In genomic region chr6:25056130-25056529, GRCh38 we compare ENCODE assay signal across 8 cellular contexts.
A peak's percentile ranks its signal among the peaks of the same experiment; 100 is the strongest.
DNase-seq lines count a peak whose midpoint lies in the region; ATAC-seq and TF ChIP-seq lines count a peak whose summit lies in the region.

No MANE protein-coding gene starts in this region.

- peaks cover 41 to 66% of the 10 kb centered on the region in 2 donors for H3K4me1 Mint-ChIP-seq in stimulated activated naive B cell treated with anti-CD40 and anti-IgM and Interleukin-4, amounts not matched to agents 10 μg/mL and 1 μg/mL and 100 μg/mL, for 72 hours

- H3K4me3 ChIP-seq in coronary artery, result no peak overlapping the region

- no peaks in the 10 kb centered on the region for H3K27me3 Mint-ChIP-seq in stimulated activated naive B cell treated with anti-CD40 and anti-IgM and Interleukin-4, amounts not matched to agents 10 μg/mL and 1 μg/mL and 100 μg/mL, for 72 hours

- no peak for TF ChIP-seq CTCF in coronary artery (IDR thresholded peaks at IDR 0.05)

- H3K9me3 Mint-ChIP-seq in stimulated activated naive B cell treated with anti-CD40 and anti-IgM and Interleukin-4, amounts not matched to agents 10 μg/mL and 1 μg/mL and 100 μg/mL, for 72 hours, result peaks cover 0 to 4% of the 10 kb centered on the region in 2 donors

- peak; percentile 93 for DNase-seq in GDM1 (lab: John Stamatoyannopoulos, UW)
- peak; percentile 92 for DNase-seq in KBM-7
- peak; percentile 56 for DNase-seq in activated T-cell treated with anti-CD3 and anti-CD28 coated beads, Interleukin-2, amount 50 U/mL, for 1 hour
- DNase-seq in stimulated activated naive B cell treated with anti-CD40 and anti-IgM and Interleukin-4, amounts not matched to agents 10 μg/mL and 1 μg/mL and 100 μg/mL, for 72 hours, result peak; percentile 68
- no peak for DNase-seq in coronary artery (ENCODE audit: low spot score)
- DNase-seq in H4 (ENCODE audit: low spot score), result no peak
- DNase-seq in SW480 (ENCODE audit: low spot score), result no peak

- ATAC-seq in GM21526 (IDR thresholded peaks at IDR 0.05; ENCODE audit: low FRiP score, unreplicated experiment), result peak; percentile 61
- ATAC-seq in stimulated activated naive B cell treated with anti-CD40 and anti-IgM and Interleukin-4, amounts not matched to agents 10 μg/mL and 1 μg/mL and 100 μg/mL, for 72 hours (replicated peaks), result peak; percentile 67 to 68

- no peak overlapping the region for H3K27ac ChIP-seq in coronary artery

- peak overlapping the region; percentile 69 to 83 for H3K4me3 Mint-ChIP-seq in stimulated activated naive B cell treated with anti-CD40 and anti-IgM and Interleukin-4, amounts not matched to agents 10 μg/mL and 1 μg/mL and 100 μg/mL, for 72 hours

- H3K27ac Mint-ChIP-seq in stimulated activated naive B cell treated with anti-CD40 and anti-IgM and Interleukin-4, amounts not matched to agents 10 μg/mL and 1 μg/mL and 100 μg/mL, for 72 hours, result peak overlapping the region; percentile 94

- H3K36me3 Mint-ChIP-seq in stimulated activated naive B cell treated with anti-CD40 and anti-IgM and Interleukin-4, amounts not matched to agents 10 μg/mL and 1 μg/mL and 100 μg/mL, for 72 hours, result peaks cover 0 to 9% of the 10 kb centered on the region in 2 donors

- in situ Hi-C loops in KBM-7 (cut with MboI; ENCODE audit: low pct_unique_long_range_greater_than_20kb, low sequenced_read_pairs), result no loop called here

Comparison
In these comparisons a context has a peak if more than half of its experiments do, and no peak if none do; other contexts are left out.
1. DNase-seq: peak in GDM1 (single experiment), KBM-7 (single experiment), activated T-cell treated with anti-CD3 and anti-CD28 coated beads, Interleukin-2, amount 50 U/mL, for 1 hour (single experiment) and stimulated activated naive B cell treated with anti-CD40 and anti-IgM and Interleukin-4, amounts not matched to agents 10 μg/mL and 1 μg/mL and 100 μg/mL, for 72 hours (single experiment); none in coronary artery (single experiment), H4 (single experiment) and SW480 (single experiment).